Comparison of ENCODE assay signal across 1 cellular context in genomic region chr6:80185492-80185891, GRCh38.
TF ChIP-seq lines count a peak whose summit lies in the region.

No MANE protein-coding gene starts in this region.

TF ChIP-seq in IMR-90, 13 proteins besides CTCF, POLR2A, EP300 and RAD21:
- no peak for TF ChIP-seq NFE2L2 (IDR thresholded peaks at IDR 0.05; ENCODE audit: low read depth, low read length)
